14 cellular contexts compared by ENCODE assay signal in genomic region chr7:13276977-13277376, GRCh38.
DNase-seq lines count a peak whose midpoint lies in the region; ATAC-seq, FAIRE-seq and TF ChIP-seq lines count a peak whose summit lies in the region.
"Had no signal": no experiment of that assay in that cellular context is flagged by ENCODE, and none has a peak within 500 bp of the region (broad histone marks: within the 10 kb centered on the region; RNA-seq: fewer than 3 reads in every experiment).

No MANE protein-coding gene starts in this region.

- no peak for ATAC-seq in CD8-positive, alpha-beta T cell
- no peak for ATAC-seq in gastrocnemius medialis
- ATAC-seq in activated CD4-positive, alpha-beta T cell treated with anti-CD3 and anti-CD28 coated beads for 36 hours: no peak
- ATAC-seq: stimulated activated naive B cell treated with anti-CD40 and anti-IgM and Interleukin-4, amounts not matched to agents 10 μg/mL and 1 μg/mL and 100 μg/mL, for 72 hours had no signal

- H3K4me3 Mint-ChIP-seq in CD8-positive, alpha-beta T cell: no peak overlapping the region
- H3K4me3 Mint-ChIP-seq in activated CD4-positive, alpha-beta T cell treated with anti-CD3 and anti-CD28 coated beads for 36 hours: no peak overlapping the region
- H3K4me3 Mint-ChIP-seq: naive B cell; stimulated activated naive B cell treated with anti-CD40 and anti-IgM and Interleukin-4, amounts not matched to agents 10 μg/mL and 1 μg/mL and 100 μg/mL, for 72 hours had no signal

- CTCF ChIA-PET in CD8-positive, alpha-beta T cell (lab: Charles Lee): interaction anchor here (2.6 kb wide), 1 partner anchor 1415 kb away, joined by 10 read pairs; no protein-coding TSS in a partner anchor
- CTCF ChIA-PET in activated CD4-positive, alpha-beta T cell treated with anti-CD3 and anti-CD28 coated beads for 36 hours (lab: Charles Lee): interaction anchor here (2.3 to 2.4 kb wide), 2 partner anchors 11 to 1415 kb away, joined by 9 read pairs; no protein-coding TSS in a partner anchor

- H3K9me2 ChIP-seq in SU-DHL-6 (replicated peaks; ENCODE audit: insufficient read depth, low read length): no peaks in the 10 kb centered on the region
- no peaks in the 10 kb centered on the region for H3K9me2 ChIP-seq in hepatocyte (replicated peaks; ENCODE audit: insufficient read depth)

- no peaks in the 10 kb centered on the region for H3K27me3 ChIP-seq in SU-DHL-6 (ENCODE audit: low read length)
- H3K27me3 ChIP-seq in hepatocyte: no peaks in the 10 kb centered on the region
- no peaks in the 10 kb centered on the region for H3K27me3 ChIP-seq in CD8-positive, alpha-beta T cell (ENCODE audit: insufficient read depth, low read length)
- no peaks in the 10 kb centered on the region for H3K27me3 ChIP-seq in gastrocnemius medialis
- H3K27me3 ChIP-seq: esophagus muscularis mucosa had no signal

- peaks cover 9% of the 10 kb centered on the region for H3K27me3 Mint-ChIP-seq in CD8-positive, alpha-beta T cell (ENCODE audit: low read depth)
- peaks cover 7% of the 10 kb centered on the region for H3K27me3 Mint-ChIP-seq in activated CD4-positive, alpha-beta T cell treated with anti-CD3 and anti-CD28 coated beads for 36 hours

- no peaks in the 10 kb centered on the region for H3K4me1 Mint-ChIP-seq in CD8-positive, alpha-beta T cell (ENCODE audit: low read depth)
- no peaks in the 10 kb centered on the region for H3K4me1 Mint-ChIP-seq in activated CD4-positive, alpha-beta T cell treated with anti-CD3 and anti-CD28 coated beads for 36 hours
- H3K4me1 Mint-ChIP-seq: naive B cell; stimulated activated naive B cell treated with anti-CD40 and anti-IgM and Interleukin-4, amounts not matched to agents 10 μg/mL and 1 μg/mL and 100 μg/mL, for 72 hours had no signal

- TF ChIP-seq POLR2A in H54 (IDR thresholded peaks at IDR 0.05; ENCODE audit: low read depth, low read length) (no peak), gastrocnemius medialis (IDR thresholded peaks at IDR 0.05) (no peak)

- H3F3A ChIP-seq in SU-DHL-6 (ENCODE audit: insufficient read depth): no peaks in the 10 kb centered on the region

- H3K4me2 ChIP-seq in SU-DHL-6 (ENCODE audit: low read depth, low read length, poor library complexity, severe bottlenecking) (no peak overlapping the region), hepatocyte (no peak overlapping the region)

- H3K4me1 ChIP-seq in hepatocyte (ENCODE audit: insufficient read depth): no peaks in the 10 kb centered on the region
- H3K4me1 ChIP-seq in CD8-positive, alpha-beta T cell (ENCODE audit: insufficient read depth, low read length): no peaks in the 10 kb centered on the region
- no peaks in the 10 kb centered on the region for H3K4me1 ChIP-seq in gastrocnemius medialis
- H3K4me1 ChIP-seq: esophagus muscularis mucosa had no signal

- intact Hi-C loops in CD8-positive, alpha-beta T cell (cut with DNase I, micrococcal nuclease): no loop called here
- intact Hi-C loops in gastrocnemius medialis (cut with DNase I; ENCODE audit: low total_unique reads): no loop called here
- intact Hi-C loops in activated CD4-positive, alpha-beta T cell treated with anti-CD3 and anti-CD28 coated beads for 36 hours (cut with DNase I, micrococcal nuclease): no loop called here

- H3K9me3 Mint-ChIP-seq in CD8-positive, alpha-beta T cell: no peaks in the 10 kb centered on the region
- no peaks in the 10 kb centered on the region for H3K9me3 Mint-ChIP-seq in activated CD4-positive, alpha-beta T cell treated with anti-CD3 and anti-CD28 coated beads for 36 hours (ENCODE audit: low read depth)
- H3K9me3 Mint-ChIP-seq: naive B cell; stimulated activated naive B cell treated with anti-CD40 and anti-IgM and Interleukin-4, amounts not matched to agents 10 μg/mL and 1 μg/mL and 100 μg/mL, for 72 hours had no signal

- no peak overlapping the region for H3K4me3 ChIP-seq in SU-DHL-6 (ENCODE audit: insufficient read depth, low read length, poor library complexity, severe bottlenecking)
- no peak overlapping the region for H3K4me3 ChIP-seq in hepatocyte
- H3K4me3 ChIP-seq in CD8-positive, alpha-beta T cell (ENCODE audit: low read depth, low read length): no peak overlapping the region
- no peak overlapping the region for H3K4me3 ChIP-seq in gastrocnemius medialis
- H3K4me3 ChIP-seq: esophagus muscularis mucosa had no signal

- H3K36me3 Mint-ChIP-seq in CD8-positive, alpha-beta T cell: no peaks in the 10 kb centered on the region
- H3K36me3 Mint-ChIP-seq in activated CD4-positive, alpha-beta T cell treated with anti-CD3 and anti-CD28 coated beads for 36 hours (ENCODE audit: low read depth): no peaks in the 10 kb centered on the region
- H3K36me3 Mint-ChIP-seq: naive B cell; stimulated activated naive B cell treated with anti-CD40 and anti-IgM and Interleukin-4, amounts not matched to agents 10 μg/mL and 1 μg/mL and 100 μg/mL, for 72 hours had no signal

- POLR2A ChIA-PET in CD8-positive, alpha-beta T cell (lab: Charles Lee): no interaction called here
- POLR2A ChIA-PET in activated CD4-positive, alpha-beta T cell treated with anti-CD3 and anti-CD28 coated beads for 36 hours (lab: Charles Lee): no interaction called here

- no peak overlapping the region for H2AFZ ChIP-seq in SU-DHL-6 (ENCODE audit: low read depth, low read length, severe bottlenecking)
- no peak overlapping the region for H2AFZ ChIP-seq in hepatocyte

- TF ChIP-seq CTCF in C4-2B (conservative IDR thresholded peaks at IDR 0.05) (peak; percentile 76), SU-DHL-6 (IDR thresholded peaks at IDR 0.05; ENCODE audit: insufficient read depth, low read length, poor library complexity, severe bottlenecking) (peak; percentile 74), hepatocyte (IDR thresholded peaks at IDR 0.05; ENCODE audit: poor library complexity) (peak; percentile 55), gastrocnemius medialis (IDR thresholded peaks at IDR 0.05 in 4 of 5, conservative IDR thresholded peaks at IDR 0.05 in 1 of 5) (no peak)
- no peak for TF ChIP-seq CTCF in CD8-positive, alpha-beta T cell (IDR thresholded peaks at IDR 0.05)

- H3K27ac ChIP-seq in C4-2B: no peak overlapping the region
- H3K27ac ChIP-seq in SU-DHL-6 (ENCODE audit: low read depth, low read length): no peak overlapping the region
- H3K27ac ChIP-seq in hepatocyte: no peak overlapping the region
- H3K27ac ChIP-seq in CD8-positive, alpha-beta T cell (ENCODE audit: low read depth, low read length): no peak overlapping the region
- H3K27ac ChIP-seq in gastrocnemius medialis: no peak overlapping the region
- H3K27ac ChIP-seq: esophagus muscularis mucosa had no signal

- in situ Hi-C loops in gastrocnemius medialis (cut with MboI; ENCODE audit: low sequenced_read_pairs in 4 of 4): loop anchor here in 1 of 4 donors (5.0 to 25.0 kb wide), 3 partner anchors 460 to 1410 kb away; no protein-coding TSS in a partner anchor

- H3K27ac Mint-ChIP-seq in CD8-positive, alpha-beta T cell: no peak overlapping the region
- H3K27ac Mint-ChIP-seq in activated CD4-positive, alpha-beta T cell treated with anti-CD3 and anti-CD28 coated beads for 36 hours: no peak overlapping the region
- H3K27ac Mint-ChIP-seq: naive B cell; stimulated activated naive B cell treated with anti-CD40 and anti-IgM and Interleukin-4, amounts not matched to agents 10 μg/mL and 1 μg/mL and 100 μg/mL, for 72 hours had no signal

- H3K9me3 ChIP-seq in SU-DHL-6 (ENCODE audit: insufficient read depth, low read length): no peaks in the 10 kb centered on the region
- H3K9me3 ChIP-seq in hepatocyte (ENCODE audit: low read depth): no peaks in the 10 kb centered on the region
- H3K9me3 ChIP-seq in CD8-positive, alpha-beta T cell (ENCODE audit: low read length): no peaks in the 10 kb centered on the region
- H3K9me3 ChIP-seq in gastrocnemius medialis: no peaks in the 10 kb centered on the region
- H3K9me3 ChIP-seq: esophagus muscularis mucosa had no signal

- H3K9ac ChIP-seq in SU-DHL-6 (ENCODE audit: low read length): no peak overlapping the region

- H4K20me1 ChIP-seq in SU-DHL-6 (ENCODE audit: low read depth, low read length) (no peaks in the 10 kb centered on the region), hepatocyte (ENCODE audit: insufficient read depth, poor library complexity, severe bottlenecking) (no peaks in the 10 kb centered on the region)

- DNase-seq in H54 (ENCODE audit: insufficient read length, low spot score) (no peak), hepatocyte (ENCODE audit: low spot score) (no peak), gastrocnemius medialis (no peak), SK-N-DZ (ENCODE audit: low spot score) (no peak)
- DNase-seq in CD8-positive, alpha-beta T cell: no peak
- DNase-seq in activated CD4-positive, alpha-beta T cell treated with anti-CD3 and anti-CD28 coated beads for 36 hours: no peak
- DNase-seq: activated T-cell treated with anti-CD3 and anti-CD28 coated beads, Interleukin-2, amount 50 U/mL, for 48 hours; naive B cell; NCI-H2107; stimulated activated naive B cell treated with anti-CD40 and anti-IgM and Interleukin-4, amounts not matched to agents 10 μg/mL and 1 μg/mL and 100 μg/mL, for 72 hours had no signal

- H3K36me3 ChIP-seq in SU-DHL-6 (ENCODE audit: low read length): no peaks in the 10 kb centered on the region
- no peaks in the 10 kb centered on the region for H3K36me3 ChIP-seq in hepatocyte (replicated peaks; ENCODE audit: insufficient read depth, low read depth)
- H3K36me3 ChIP-seq in CD8-positive, alpha-beta T cell (ENCODE audit: insufficient read depth, low read length): no peaks in the 10 kb centered on the region
- no peaks in the 10 kb centered on the region for H3K36me3 ChIP-seq in gastrocnemius medialis
- H3K36me3 ChIP-seq: esophagus muscularis mucosa had no signal

- H3K79me2 ChIP-seq in SU-DHL-6 (ENCODE audit: insufficient read depth, low read length) (no peaks in the 10 kb centered on the region), hepatocyte (no peaks in the 10 kb centered on the region)

- FAIRE-seq in H54 (lab: Jason Lieb, UNC): peak; percentile 77
- FAIRE-seq: keratinocyte had no signal

Comparison
In these comparisons a context has a peak if more than half of its experiments do, and no peak if none do; other contexts are left out.
1. CTCF ChIP-seq: peak in C4-2B (single experiment), SU-DHL-6 (single experiment) and hepatocyte (single experiment); none in CD8-positive, alpha-beta T cell (single experiment) and gastrocnemius medialis (0 of 5).